8 cellular contexts compared by ENCODE assay signal in genomic region chr12:11650697-11651281, GRCh38. TPM values are rescaled to one million over a fixed set of nuclear protein-coding genes. Genes with fewer than 3 reads are reported as not detected.
DNase-seq lines count a peak whose midpoint lies in the region; ATAC-seq, FAIRE-seq and TF ChIP-seq lines count a peak whose summit lies in the region.

No MANE protein-coding gene starts in this region.

- H2AFZ ChIP-seq in ACC112 (ENCODE audit: low read length, unreplicated experiment), result peak overlapping the region; percentile 16
- H2AFZ ChIP-seq in OCI-LY3 (ENCODE audit: low read depth, low read length), result no peak overlapping the region

- no peaks in the 10 kb centered on the region for H3K9me3 ChIP-seq in OCI-LY3 (ENCODE audit: insufficient read depth, low read length)
- H3K9me3 ChIP-seq in stomach smooth muscle (ENCODE audit: control insufficient read depth in 2 of 2, low read length in 2 of 2), result no peaks in the 10 kb centered on the region

- TF ChIP-seq CTCF in OCI-LY3 (IDR thresholded peaks at IDR 0.05; ENCODE audit: low read depth, low read length) (peak; percentile 11; the same call in 1 of the 2 replicates), bronchial epithelial cell (IDR thresholded peaks at IDR 0.05; ENCODE audit: insufficient read depth, low read length, severe bottlenecking) (no peak)

- H3K4me2 ChIP-seq in OCI-LY3 (ENCODE audit: low read length), result peak overlapping the region; percentile 94

- peak overlapping the region; percentile 95 for H3K9ac ChIP-seq in OCI-LY3 (ENCODE audit: low read length)
- peak overlapping the region; percentile 85 to 99 for H3K9ac ChIP-seq in stomach smooth muscle (ENCODE audit: low read length in 2 of 2)

- intact Hi-C loops in left colon (cut with DNase I, micrococcal nuclease), result loop anchor here in 1 of 2 donors (10.0 kb wide), 1 partner anchor 64 kb away; no protein-coding TSS in a partner anchor

- H3K4me1 ChIP-seq in ACC112 (ENCODE audit: control insufficient read depth, insufficient read depth, low read length, unreplicated experiment) (peaks cover 10% of the 10 kb centered on the region), OCI-LY3 (ENCODE audit: low read length) (peaks cover 66% of the 10 kb centered on the region), stomach smooth muscle (ENCODE audit: control insufficient read depth, insufficient read depth, low read length) (peaks cover 29% of the 10 kb centered on the region)

- no peaks in the 10 kb centered on the region for H3K27me3 ChIP-seq in ACC112 (ENCODE audit: insufficient read depth, low read length)
- H3K27me3 ChIP-seq in OCI-LY3 (ENCODE audit: low read depth, low read length), result no peaks in the 10 kb centered on the region
- no peaks in the 10 kb centered on the region for H3K27me3 ChIP-seq in bronchial epithelial cell (ENCODE audit: control insufficient read depth, insufficient read depth, low read length)
- no peaks in the 10 kb centered on the region for H3K27me3 ChIP-seq in stomach smooth muscle (ENCODE audit: control insufficient read depth in 1 of 2, insufficient read depth in 2 of 2, low read length in 2 of 2)

- ATAC-seq in left colon (peak; percentile 34), HG02970 (IDR thresholded peaks at IDR 0.05; ENCODE audit: low FRiP score, unreplicated experiment) (no peak)

- H3K27ac ChIP-seq in ACC112 (ENCODE audit: low read depth, low read length) (peak overlapping the region; percentile 90; the same call in 1 of the 2 replicates), OCI-LY3 (ENCODE audit: low read length) (peak overlapping the region; percentile 93), stomach smooth muscle (ENCODE audit: low read length) (peak overlapping the region; percentile 96)

- peaks cover 25% of the 10 kb centered on the region for H4K20me1 ChIP-seq in OCI-LY3 (ENCODE audit: insufficient read depth, low read length)

- no peak for FAIRE-seq in bronchial epithelial cell (lab: Jason Lieb, UNC)

- H3K4me3 ChIP-seq in ACC112 (ENCODE audit: low read depth, low read length) (peak overlapping the region; percentile 89), OCI-LY3 (ENCODE audit: low read length) (peak overlapping the region; percentile 86), bronchial epithelial cell (ENCODE audit: low read depth, low read length) (peak overlapping the region; percentile 89), stomach smooth muscle (ENCODE audit: low read length in 2 of 2) (peak overlapping the region; percentile 97 to 98)

- DNase-seq in bronchial epithelial cell (ENCODE audit: low read depth), result peak; percentile 55
- peak in 1 of 2 donors; percentile 20 for DNase-seq in left colon
- no peak for DNase-seq in NCI-H187 treated with DMSO at 0.1 percent for 48 hours (lab: John Stamatoyannopoulos, UW)

- H3K79me2 ChIP-seq in ACC112 (ENCODE audit: control insufficient read depth, insufficient read depth, low read length, unreplicated experiment) (peaks cover 55% of the 10 kb centered on the region), OCI-LY3 (ENCODE audit: low read length) (peaks cover 61% of the 10 kb centered on the region)

- H3K36me3 ChIP-seq in ACC112 (ENCODE audit: insufficient read depth, low read length) (no peaks in the 10 kb centered on the region), OCI-LY3 (replicated peaks; ENCODE audit: low read depth, low read length) (no peaks in the 10 kb centered on the region), bronchial epithelial cell (ENCODE audit: control insufficient read depth, insufficient read depth, low read length) (no peaks in the 10 kb centered on the region), stomach smooth muscle (ENCODE audit: control insufficient read depth in 2 of 2, insufficient read depth in 2 of 2, low read length in 2 of 2) (no peaks in the 10 kb centered on the region)

- TF ChIP-seq POLR2A in GM19099 (IDR thresholded peaks at IDR 0.05; ENCODE audit: extremely low read depth, insufficient read length, low read depth), result peak; percentile 45

RNA-seq across cellular contexts. Expression of gene ETV6, which starts 1.3 kb away (rescaled TPM):
- total RNA-seq in bronchial epithelial cell (2.6 and 3.5 TPM in 2 replicates), left colon (10 to 100 TPM; 54.6 to 64.3 TPM)

Comparison
In these comparisons a context has a peak if more than half of its experiments do, and no peak if none do; other contexts are left out.
1. RNA of gene ETV6, which starts 1.3 kb away (total RNA-seq): 54.6 to 64.3 TPM in left colon; 2.6 to 3.5 TPM in bronchial epithelial cell; every median in the first group is over 10 times any median in the second.
2. Peak in every context shown above with its lines, with median percentiles within 50 percentile points of each other: H3K27ac ChIP-seq and H3K4me3 ChIP-seq.